In genomic region chr14:61326149-61326548, GRCh38 we compare ENCODE assay signal across 18 cellular contexts. TPM values are rescaled to one million over a fixed set of nuclear protein-coding genes. Genes with fewer than 3 reads are reported as not detected.
A peak's percentile ranks its signal among the peaks of the same experiment; 100 is the strongest.
DNase-seq lines count a peak whose midpoint lies in the region; ATAC-seq, FAIRE-seq and TF ChIP-seq lines count a peak whose summit lies in the region.
"Had no signal": no experiment of that assay in that cellular context is flagged by ENCODE, and none has a peak within 500 bp of the region (broad histone marks: within the 10 kb centered on the region; RNA-seq: fewer than 3 reads in every experiment).

No MANE protein-coding gene starts in this region.

- no peaks in the 10 kb centered on the region for H3K27me3 Mint-ChIP-seq in CD4-positive, alpha-beta T cell
- H3K27me3 Mint-ChIP-seq in CD8-positive, alpha-beta memory T cell: no peaks in the 10 kb centered on the region
- H3K27me3 Mint-ChIP-seq in activated naive CD8-positive, alpha-beta T cell: no peaks in the 10 kb centered on the region
- no peaks in the 10 kb centered on the region for H3K27me3 Mint-ChIP-seq in natural killer cell (ENCODE audit: low read depth in 2 of 2)
- peaks cover 23% of the 10 kb centered on the region for H3K27me3 Mint-ChIP-seq in endodermal cell (ENCODE audit: insufficient read depth)

- peak overlapping the region; percentile 54 for H3K27ac ChIP-seq in CD4-positive, alpha-beta T cell (ENCODE audit: low read depth, low read length)
- H3K27ac ChIP-seq in CD8-positive, alpha-beta memory T cell (ENCODE audit: low read depth, low read length): no peak overlapping the region
- H3K27ac ChIP-seq in endodermal cell (ENCODE audit: low read depth, low read length): no peak overlapping the region

- peaks cover 80% of the 10 kb centered on the region for H3K36me3 Mint-ChIP-seq in CD4-positive, alpha-beta T cell (ENCODE audit: low read depth)
- H3K36me3 Mint-ChIP-seq in CD8-positive, alpha-beta memory T cell: peaks cover 31 to 74% (median 38%) of the 10 kb centered on the region in 3 donors
- peaks cover 14% of the 10 kb centered on the region for H3K36me3 Mint-ChIP-seq in activated naive CD8-positive, alpha-beta T cell
- H3K36me3 Mint-ChIP-seq in natural killer cell (peaks cover 15% of the 10 kb centered on the region), endodermal cell (ENCODE audit: low read depth) (peaks cover 2% of the 10 kb centered on the region)

- H3K4me3 ChIP-seq in CD8-positive, alpha-beta memory T cell (ENCODE audit: low read length): peak overlapping the region; percentile 76
- no peak overlapping the region for H3K4me3 ChIP-seq in endodermal cell (ENCODE audit: low read length)
- H3K4me3 ChIP-seq: testis had no signal

- peaks cover 4% of the 10 kb centered on the region for H3K9me3 Mint-ChIP-seq in CD4-positive, alpha-beta T cell
- H3K9me3 Mint-ChIP-seq in CD8-positive, alpha-beta memory T cell: no peaks in the 10 kb centered on the region
- no peaks in the 10 kb centered on the region for H3K9me3 Mint-ChIP-seq in activated naive CD8-positive, alpha-beta T cell (ENCODE audit: low read depth)
- H3K9me3 Mint-ChIP-seq in natural killer cell: no peaks in the 10 kb centered on the region
- peaks cover 17% of the 10 kb centered on the region for H3K9me3 Mint-ChIP-seq in endodermal cell

- no peak for TF ChIP-seq CTCF in CD4-positive, alpha-beta T cell (IDR thresholded peaks at IDR 0.05)
- TF ChIP-seq CTCF in natural killer cell (IDR thresholded peaks at IDR 0.05) (no peak), endodermal cell (conservative IDR thresholded peaks at IDR 0.05) (no peak)

- peak overlapping the region; percentile 96 for H3K4me3 Mint-ChIP-seq in CD4-positive, alpha-beta T cell
- peak overlapping the region in 6 of 7 donors; percentile 98 to 100 (median 98) for H3K4me3 Mint-ChIP-seq in CD8-positive, alpha-beta memory T cell
- H3K4me3 Mint-ChIP-seq in activated naive CD8-positive, alpha-beta T cell: peak overlapping the region; percentile 100
- H3K4me3 Mint-ChIP-seq in natural killer cell (peak overlapping the region; percentile 95), endodermal cell (no peak overlapping the region)
- H3K4me3 Mint-ChIP-seq: nephron had no signal

- intact Hi-C loops in CD4-positive, alpha-beta T cell (cut with DNase I, micrococcal nuclease): loop anchor here in 1 of 2 experiments (1.0 kb wide), 1 partner anchor 59 kb away; no protein-coding TSS in a partner anchor
- intact Hi-C loops in natural killer cell (cut with micrococcal nuclease): loop anchor here (5.0 kb wide), 2 partner anchors 116 to 371 kb away; partner anchors contain the start of gene HIF1A

- WGBS in endodermal cell (ENCODE audit: insufficient coverage in 1 of 2, insufficient read length in 1 of 2), 2 experiments: 95 to 100% methylated on average over 1 of the region's 1 CpG

- H3K36me3 ChIP-seq in CD8-positive, alpha-beta memory T cell (ENCODE audit: insufficient read depth, low read length): no peaks in the 10 kb centered on the region
- no peaks in the 10 kb centered on the region for H3K36me3 ChIP-seq in endodermal cell (ENCODE audit: control insufficient read depth, insufficient read depth, low read length)

- no peak for FAIRE-seq in urothelium cell line (lab: Jason Lieb, UNC)
- FAIRE-seq: endometrium had no signal

- no peaks in the 10 kb centered on the region for H3K9me3 ChIP-seq in CD4-positive, alpha-beta T cell (ENCODE audit: control insufficient read depth, low read length)
- H3K9me3 ChIP-seq in CD8-positive, alpha-beta memory T cell (ENCODE audit: low read length): no peaks in the 10 kb centered on the region
- peaks cover 15% of the 10 kb centered on the region for H3K9me3 ChIP-seq in endodermal cell (ENCODE audit: control insufficient read depth, low read length)
- H3K9me3 ChIP-seq: testis had no signal

- peaks cover 61% of the 10 kb centered on the region for H3K4me1 Mint-ChIP-seq in CD4-positive, alpha-beta T cell (ENCODE audit: low read depth)
- peaks cover 48 to 63% (median 55%) of the 10 kb centered on the region in 3 donors for H3K4me1 Mint-ChIP-seq in CD8-positive, alpha-beta memory T cell
- H3K4me1 Mint-ChIP-seq in activated naive CD8-positive, alpha-beta T cell (ENCODE audit: low read depth): peaks cover 70% of the 10 kb centered on the region
- H3K4me1 Mint-ChIP-seq in natural killer cell (peaks cover 78 to 81% of the 10 kb centered on the region in 2 donors), endodermal cell (peaks cover 21% of the 10 kb centered on the region)
- H3K4me1 Mint-ChIP-seq: nephron had no signal

- no peaks in the 10 kb centered on the region for H3K27me3 ChIP-seq in CD4-positive, alpha-beta T cell (ENCODE audit: control insufficient read depth, insufficient read depth, low read length)
- H3K27me3 ChIP-seq in CD8-positive, alpha-beta memory T cell (ENCODE audit: insufficient read depth, low read length, poor library complexity, severe bottlenecking): no peaks in the 10 kb centered on the region
- H3K27me3 ChIP-seq in endodermal cell (ENCODE audit: control insufficient read depth, insufficient read depth, low read length, poor library complexity, severe bottlenecking): peaks cover 32% of the 10 kb centered on the region
- H3K27me3 ChIP-seq: testis had no signal

- DNase-seq in CD4-positive, alpha-beta T cell: no peak
- DNase-seq in CD8-positive, alpha-beta memory T cell: peak in 1 of 5 donors; percentile 44
- no peak for DNase-seq in natural killer cell
- DNase-seq in NCI-H146 treated with DMSO at 0.1 percent for 48 hours (lab: John Stamatoyannopoulos, UW; ENCODE audit: unreplicated experiment): no peak
- DNase-seq in endodermal cell: no peak
- DNase-seq in NCI-H1417 treated with DMSO at 0.1 percent for 48 hours (lab: John Stamatoyannopoulos, UW): no peak
- DNase-seq in urothelium cell line (ENCODE audit: low spot score): no peak
- DNase-seq: activated CD4-positive, alpha-beta T cell treated with anti-CD3 and anti-CD28 coated beads, Interleukin-2, amount 50 U/mL, for 4 hours; foreskin melanocyte; NCI-H1436; NCI-H345; NK-92 treated with Interleukin-12 subunit alpha and Interleukin-12 subunit beta, amount 100 ng/mL, for 24 hours; SHP77 treated with DMSO at 0.1 percent for 48 hours; T-helper 9 cell had no signal

- H3K27ac Mint-ChIP-seq in CD4-positive, alpha-beta T cell: no peak overlapping the region
- H3K27ac Mint-ChIP-seq in CD8-positive, alpha-beta memory T cell: peak overlapping the region in 7 of 8 donors; percentile 86 to 100 (median 94)
- H3K27ac Mint-ChIP-seq in activated naive CD8-positive, alpha-beta T cell: peak overlapping the region; percentile 90
- H3K27ac Mint-ChIP-seq in natural killer cell: peak overlapping the region in 1 of 2 donors; percentile 99
- no peak overlapping the region for H3K27ac Mint-ChIP-seq in endodermal cell
- H3K27ac Mint-ChIP-seq: nephron had no signal

- POLR2A ChIA-PET in CD4-positive, alpha-beta T cell (lab: Charles Lee): interaction anchor here (1.0 to 1.1 kb wide), 5 partner anchors 10 to 69 kb away, joined by 3 read pairs; no protein-coding TSS in a partner anchor
- POLR2A ChIA-PET in CD8-positive, alpha-beta memory T cell (lab: Charles Lee): interaction anchor here (0.6 to 1.4 kb wide), 2 partner anchors 12 to 107 kb away, joined by 3 to 4 read pairs; no protein-coding TSS in a partner anchor

- no peak overlapping the region for H3K9ac ChIP-seq in endodermal cell (ENCODE audit: extremely low read depth, low read length, poor library complexity, severe bottlenecking)

- H3K4me1 ChIP-seq in CD8-positive, alpha-beta memory T cell (ENCODE audit: insufficient read depth, low read length): peaks cover 60% of the 10 kb centered on the region
- H3K4me1 ChIP-seq in endodermal cell (ENCODE audit: control insufficient read depth, insufficient read depth, low read length): no peaks in the 10 kb centered on the region

- ATAC-seq in CD4-positive, alpha-beta T cell (ENCODE audit: poor library complexity): no peak
- ATAC-seq in natural killer cell: no peak

- CTCF ChIA-PET in CD4-positive, alpha-beta T cell (lab: Charles Lee): interaction anchor here (1.3 kb wide), 1 partner anchor 46 kb away, joined by 4 read pairs; no protein-coding TSS in a partner anchor
- CTCF ChIA-PET in CD8-positive, alpha-beta memory T cell (lab: Charles Lee): no interaction called here

RNA-seq across cellular contexts. Expression of gene PRKCH, which starts 4.8 kb away (rescaled TPM):
- total RNA-seq in CD4-positive, alpha-beta T cell: 100 to 1,000 TPM; 378 to 385 TPM
- total RNA-seq in CD8-positive, alpha-beta memory T cell: 100 to 1,000 TPM; 165 to 166 TPM
- polyA plus RNA-seq in CD8-positive, alpha-beta memory T cell: 369 TPM
- 100 to 1,000 TPM; 610 to 756 (median 618) TPM for total RNA-seq in natural killer cell
- total RNA-seq in endodermal cell: 1 to 10 TPM; 7.2 to 8.6 TPM
- 1.2 TPM for polyA plus RNA-seq in endodermal cell (2013, experiment 1 of 2)
- polyA plus RNA-seq in endodermal cell (2013, experiment 2 of 2): 1.4 TPM

RNA-seq across cellular contexts. Expression of gene TMEM30B, which starts 45.0 kb away (rescaled TPM):
- total RNA-seq in CD4-positive, alpha-beta T cell: 1 to 10 TPM; 8.9 to 9.1 TPM
- 1 to 10 TPM; 1.7 to 1.9 TPM for total RNA-seq in CD8-positive, alpha-beta memory T cell
- polyA plus RNA-seq in CD8-positive, alpha-beta memory T cell: 6.5 TPM
- total RNA-seq in natural killer cell: 1 to 10 TPM; 1.0 to 1.4 (median 1.3) TPM
- 10 to 100 TPM; 10.1 to 11.4 TPM for total RNA-seq in endodermal cell
- polyA plus RNA-seq in endodermal cell (2013, experiment 1 of 2): 0.64 TPM
- 0.37 TPM for polyA plus RNA-seq in endodermal cell (2013, experiment 2 of 2)

Comparison
In these comparisons a context has a peak if more than half of its experiments do, and no peak if none do; other contexts are left out.
1. H3K27ac Mint-ChIP-seq: peak in CD8-positive, alpha-beta memory T cell (7 of 8) and activated naive CD8-positive, alpha-beta T cell (single experiment); none in CD4-positive, alpha-beta T cell (single experiment) and endodermal cell (single experiment).
2. RNA of gene PRKCH, which starts 4.8 kb away (total RNA-seq): 610 to 756 TPM in natural killer cell, 378 to 385 TPM in CD4-positive, alpha-beta T cell and 165 to 166 TPM in CD8-positive, alpha-beta memory T cell; 7.2 to 8.6 TPM in endodermal cell; every median in the first group is over 10 times any median in the second.